In the genomic region with DNA sequence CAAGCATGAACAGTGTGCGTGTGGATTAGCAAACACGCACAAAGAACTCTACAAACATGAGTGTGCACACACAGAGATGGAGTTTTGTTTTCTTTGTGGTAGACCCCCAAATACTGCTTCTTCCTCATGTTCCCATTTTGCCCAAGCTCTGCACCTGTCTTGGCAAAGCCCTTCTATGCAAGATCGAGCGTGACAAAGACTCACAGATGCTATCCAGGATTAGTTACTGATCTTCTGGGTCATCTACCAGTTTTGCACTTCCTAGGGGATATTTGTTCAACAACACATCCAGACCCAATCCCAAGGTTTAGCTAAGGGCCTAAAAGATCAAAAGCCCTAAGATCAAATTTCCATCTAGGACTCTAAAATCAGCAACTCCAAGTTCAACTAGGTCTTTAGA, we compare ENCODE assay signal across 20 cellular contexts. TPM values are rescaled to one million over a fixed set of nuclear protein-coding genes. Genes with fewer than 3 reads are reported as not detected.
DNase-seq lines count a peak whose midpoint lies in the region; TF ChIP-seq lines count a peak whose summit lies in the region.
"Had no signal": no experiment of that assay in that cellular context is flagged by ENCODE, and none has a peak within 500 bp of the region (broad histone marks: within the 10 kb centered on the region; RNA-seq: fewer than 3 reads in every experiment).

No MANE protein-coding gene starts in this region.

- H3K36me3 ChIP-seq in WERI-Rb-1, result no peaks in the 10 kb centered on the region
- no peaks in the 10 kb centered on the region for H3K36me3 ChIP-seq in parathyroid adenoma (ENCODE audit: control insufficient read depth, insufficient read depth, low read length)
- no peaks in the 10 kb centered on the region for H3K36me3 ChIP-seq in testis (ENCODE audit: low read depth, missing control alignments)

- H3K4me1 ChIP-seq in parathyroid adenoma, result peaks cover 6% of the 10 kb centered on the region
- no peaks in the 10 kb centered on the region for H3K4me1 ChIP-seq in testis
- H3K4me1 ChIP-seq: Caco-2 had no signal

- no peaks in the 10 kb centered on the region for H3K79me2 ChIP-seq in parathyroid adenoma

- no peak overlapping the region for H3K4me3 ChIP-seq in WERI-Rb-1 (ENCODE audit: low read depth, low read length)
- no peak overlapping the region for H3K4me3 ChIP-seq in parathyroid adenoma (ENCODE audit: low read depth, low read length)
- H3K4me3 ChIP-seq in testis, result no peak overlapping the region
- H3K4me3 ChIP-seq: GM12878, GM23248 had no signal

- no peak overlapping the region for H3K9ac ChIP-seq in parathyroid adenoma
- H3K9ac ChIP-seq: GM23248 had no signal

- TF ChIP-seq POLR2A in testis (IDR thresholded peaks at IDR 0.05), result no peak

- H3K27ac ChIP-seq in WERI-Rb-1, result no peak overlapping the region
- H3K27ac ChIP-seq in parathyroid adenoma, result no peak overlapping the region
- H3K27ac ChIP-seq in testis, result no peak overlapping the region
- H3K27ac ChIP-seq: GM23248 had no signal

- 95 to 96% methylated on average over 4 of the region's 4 CpGs for WGBS in testis, 2 donors

- TF ChIP-seq CTCF in WERI-Rb-1 (IDR thresholded peaks at IDR 0.05; ENCODE audit: low read depth, low read length) (no peak), parathyroid adenoma (IDR thresholded peaks at IDR 0.05) (no peak), testis (IDR thresholded peaks at IDR 0.05) (no peak)

- DNase-seq in DMS79 treated with DMSO at 0.1 percent for 48 hours (lab: John Stamatoyannopoulos, UW), result peak; percentile 48
- DNase-seq in WERI-Rb-1, result peak; percentile 14
- no peak for DNase-seq in NOMO-1 treated with dmso at 0.1 percent for 144 hours (lab: John Stamatoyannopoulos, UW; ENCODE audit: unreplicated experiment)
- DNase-seq in testis, result no peak
- DNase-seq in NCI-H1092 treated with DMSO at 0.1 percent for 48 hours (lab: John Stamatoyannopoulos, UW), result no peak
- DNase-seq: C1 segment of cervical spinal cord; Caco-2; CD4-positive, alpha-beta memory T cell; DMS153; EL; GDM1; GM23248; H7; HCEC 1CT had no signal

- intact Hi-C loops in testis (cut with DNase I; ENCODE audit: low total_unique reads), result no loop called here

- H3K9me3 ChIP-seq in WERI-Rb-1 (ENCODE audit: severe bottlenecking) (no peaks in the 10 kb centered on the region), parathyroid adenoma (ENCODE audit: control insufficient read depth, low read length) (no peaks in the 10 kb centered on the region), testis (no peaks in the 10 kb centered on the region)
- H3K9me3 ChIP-seq: Caco-2 had no signal

- H3K27me3 ChIP-seq in WERI-Rb-1 (ENCODE audit: insufficient read depth, low read depth, severe bottlenecking) (no peaks in the 10 kb centered on the region), parathyroid adenoma (ENCODE audit: control insufficient read depth, insufficient read depth, low read length) (no peaks in the 10 kb centered on the region), testis (no peaks in the 10 kb centered on the region)

- H2AFZ ChIP-seq in parathyroid adenoma, result peak overlapping the region; percentile 11
- H2AFZ ChIP-seq: GM23248 had no signal

- peak overlapping the region; percentile 9 for H3K4me2 ChIP-seq in parathyroid adenoma (ENCODE audit: low read length)

RNA-seq across cellular contexts. Expression of a gene that starts 16.0 kb away (rescaled TPM):
- 10 to 100 TPM; 28.3 to 40.9 TPM for total RNA-seq in testis
- polyA plus RNA-seq in testis (ENCODE audit: insufficient read depth, low read depth, low replicate concordance), result 94.5 TPM
- total RNA-seq: A172; A673; Caco-2; CD4-positive, alpha-beta memory T cell; GM23248; H1; H7 had no signal
- polyA plus RNA-seq: BJ; CD4-positive, alpha-beta memory T cell; GM23248 had no signal

RNA-seq across cellular contexts. Expression of a gene that starts 16.1 kb away (rescaled TPM):
- 100 to 1,000 TPM in 1 of 2 donors, 10 to 100 TPM in 1; 59.2 to 102 TPM for total RNA-seq in testis
- polyA plus RNA-seq in testis (ENCODE audit: insufficient read depth, low read depth, low replicate concordance), result 144 TPM
- total RNA-seq: A172; Caco-2; CD4-positive, alpha-beta memory T cell; GM23248 had no signal
- polyA plus RNA-seq: GM23248 had no signal

RNA-seq across cellular contexts. Expression of a gene that starts 50.7 kb away (rescaled TPM):
- 10 to 100 TPM in 1 of 2 donors, 1 to 10 TPM in 1; 9.5 to 17.5 TPM for total RNA-seq in testis
- 67.6 TPM for polyA plus RNA-seq in testis (ENCODE audit: insufficient read depth, low read depth, low replicate concordance)
- total RNA-seq: CD4-positive, alpha-beta memory T cell; GM12878; GM23248 had no signal
- polyA plus RNA-seq: CD4-positive, alpha-beta memory T cell had no signal

Comparison
In these comparisons a context has a peak if more than half of its experiments do, and no peak if none do; other contexts are left out.
1. DNase-seq: peak in DMS79 treated with DMSO at 0.1 percent for 48 hours (single experiment) and WERI-Rb-1 (single experiment); none in NOMO-1 treated with dmso at 0.1 percent for 144 hours (single experiment), testis (single experiment) and NCI-H1092 treated with DMSO at 0.1 percent for 48 hours (single experiment).